Comparison of ENCODE assay signal across 24 cellular contexts in the genomic region with DNA sequence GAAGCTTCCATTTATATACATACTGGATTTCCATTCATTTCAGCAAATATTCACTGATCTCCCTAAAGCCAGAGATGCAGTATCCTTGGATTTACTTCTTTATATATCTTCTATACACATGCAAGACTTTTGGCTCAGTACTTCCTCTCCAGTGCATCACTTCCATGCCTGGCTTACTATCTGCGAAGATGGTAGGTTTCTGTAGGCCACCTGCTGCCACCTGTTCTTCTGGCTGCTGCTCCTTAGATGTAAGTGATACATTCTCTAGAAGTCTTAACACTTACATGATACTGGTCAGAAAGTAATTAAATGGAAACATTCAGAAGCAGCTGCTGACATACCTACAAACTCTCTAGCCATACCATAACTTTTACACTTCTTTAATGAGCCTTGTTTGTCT.
"Had no signal": no experiment of that assay in that cellular context is flagged by ENCODE, and none has a peak within 500 bp of the region (broad histone marks: within the 10 kb centered on the region; RNA-seq: fewer than 3 reads in every experiment).

No MANE protein-coding gene starts in this region.

- H3K9ac ChIP-seq: neural progenitor cell had no signal

- H2AFZ ChIP-seq: neural progenitor cell had no signal

- H3K4me1 ChIP-seq: colonic mucosa, gastrocnemius medialis had no signal

- ATAC-seq: gastrocnemius medialis; left cardiac atrium; mucosa of descending colon; sciatic nerve; stimulated activated naive CD8-positive, alpha-beta T cell treated with anti-CD3 and anti-CD28 coated beads, Interleukin-15, Interleukin-2, amounts not matched to agents 100 U/mL and 50 U/mL, for 24 hours; upper lobe of right lung had no signal

- FAIRE-seq: bronchial epithelial cell, small intestine had no signal

- H3K27me3 ChIP-seq: colonic mucosa, esophagus squamous epithelium, gastrocnemius medialis, neural progenitor cell, upper lobe of right lung had no signal

- H3K36me3 ChIP-seq: colonic mucosa, esophagus squamous epithelium, gastrocnemius medialis, neural progenitor cell, upper lobe of right lung had no signal

- H3K4me2 ChIP-seq: neural progenitor cell had no signal

- H3K9me3 ChIP-seq: colonic mucosa, esophagus squamous epithelium, gastrocnemius medialis, mucosa of descending colon, upper lobe of right lung had no signal

- H3K27ac ChIP-seq: colonic mucosa, esophagus squamous epithelium, gastrocnemius medialis, neural progenitor cell, upper lobe of right lung had no signal

- DNase-seq: activated CD4-positive, alpha-beta T cell treated with anti-CD3 and anti-CD28 coated beads, Interleukin-2, amount 50 U/mL, for 4 hours; activated CD8-positive, alpha-beta memory T cell treated with anti-CD3 and anti-CD28 coated beads for 24 hours; activated CD8-positive, alpha-beta memory T cell treated with anti-CD3 and anti-CD28 coated beads, Interleukin-2, amount 50 U/mL, for 4 hours; activated naive CD4-positive, alpha-beta T cell; activated naive CD8-positive, alpha-beta T cell treated with anti-CD3 and anti-CD28 coated beads, Interleukin-2, amount 10 ng/mL, durations not matched to agents 7 days and 5 days; activated T-cell treated with anti-CD3 and anti-CD28 coated beads, Interleukin-2, amount 50 U/mL, for 24 hours; amniotic stem cell; colonic mucosa; esophagus squamous epithelium; gastrocnemius medialis; hypothalamus; islet precursor cell; left cardiac atrium; mesenchymal stem cell; mucosa of descending colon; posterior cingulate gyrus; small intestine; stimulated activated CD4-positive, alpha-beta T cell treated with anti-CD3 and anti-CD28 coated beads, Interleukin-4, amount 100 ng/mL, for 1 hour; stimulated activated naive CD8-positive, alpha-beta T cell treated with anti-CD3 and anti-CD28 coated beads, Interleukin-15, Interleukin-2, amounts not matched to agents 100 U/mL and 50 U/mL, for 24 hours; T-helper 9 cell; upper lobe of right lung had no signal

- H3K4me3 ChIP-seq: colonic mucosa, esophagus squamous epithelium, gastrocnemius medialis, mucosa of descending colon, neural progenitor cell, upper lobe of right lung had no signal
